ENCODE assay signal across 14 cellular contexts in genomic region chr3:153855772-153856171, GRCh38.
DNase-seq lines count a peak whose midpoint lies in the region; ATAC-seq lines count a peak whose summit lies in the region.
"Had no signal": no experiment of that assay in that cellular context is flagged by ENCODE, and none has a peak within 500 bp of the region (broad histone marks: within the 10 kb centered on the region; RNA-seq: fewer than 3 reads in every experiment).

No MANE protein-coding gene starts in this region.

- no peak overlapping the region for H3K4me3 ChIP-seq in iPS DF 6.9 (ENCODE audit: low read length)
- H3K4me3 ChIP-seq: left lung, suprapubic skin had no signal

- H3K27me3 ChIP-seq in iPS DF 6.9 (ENCODE audit: control insufficient read depth, insufficient read depth, low read length): no peaks in the 10 kb centered on the region
- H3K27me3 ChIP-seq: left lung, suprapubic skin had no signal

- no peaks in the 10 kb centered on the region for H3K36me3 Mint-ChIP-seq in activated T-helper 17 cell treated with anti-CD3 and anti-CD28 coated beads, Interleukin-2, amount 50 U/mL, for 72 hours (ENCODE audit: low read depth)

- no peak overlapping the region for H3K27ac Mint-ChIP-seq in activated T-helper 17 cell treated with anti-CD3 and anti-CD28 coated beads, Interleukin-2, amount 50 U/mL, for 72 hours

- no peaks in the 10 kb centered on the region for H3K9me3 Mint-ChIP-seq in activated T-helper 17 cell treated with anti-CD3 and anti-CD28 coated beads, Interleukin-2, amount 50 U/mL, for 72 hours
- H3K9me3 Mint-ChIP-seq: neural crest cell had no signal

- H3K4me1 Mint-ChIP-seq in activated T-helper 17 cell treated with anti-CD3 and anti-CD28 coated beads, Interleukin-2, amount 50 U/mL, for 72 hours: no peaks in the 10 kb centered on the region

- no peaks in the 10 kb centered on the region for H3K9me3 ChIP-seq in iPS DF 6.9 (ENCODE audit: control insufficient read depth, insufficient read depth, low read length)
- H3K9me3 ChIP-seq: left lung, suprapubic skin had no signal

- H3K4me1 ChIP-seq in iPS DF 6.9 (ENCODE audit: control insufficient read depth, insufficient read depth, low read length): no peaks in the 10 kb centered on the region; the same call in 1 of the 2 replicates
- H3K4me1 ChIP-seq: left lung, suprapubic skin had no signal

- H3K36me3 ChIP-seq in iPS DF 6.9 (ENCODE audit: control insufficient read depth, insufficient read depth, low read length): no peaks in the 10 kb centered on the region
- H3K36me3 ChIP-seq: left lung, suprapubic skin had no signal

- no peak overlapping the region for H3K4me3 Mint-ChIP-seq in activated T-helper 17 cell treated with anti-CD3 and anti-CD28 coated beads, Interleukin-2, amount 50 U/mL, for 72 hours
- H3K4me3 Mint-ChIP-seq: neural crest cell had no signal

- peak; percentile 76 for ATAC-seq in GM18861 (IDR thresholded peaks at IDR 0.05; ENCODE audit: unreplicated experiment)
- ATAC-seq in GM21381 (IDR thresholded peaks at IDR 0.05; ENCODE audit: unreplicated experiment): peak; percentile 65
- peak; percentile 79 for ATAC-seq in HG03139 (IDR thresholded peaks at IDR 0.05; ENCODE audit: unreplicated experiment)
- ATAC-seq in activated T-helper 17 cell treated with anti-CD3 and anti-CD28 coated beads, Interleukin-2, amount 50 U/mL, for 72 hours (replicated peaks): no peak
- no peak for ATAC-seq in HG02623 (IDR thresholded peaks at IDR 0.05; ENCODE audit: unreplicated experiment)
- ATAC-seq: left lung had no signal

- DNase-seq in iPS DF 6.9 (ENCODE audit: low read depth, low spot score): peak; percentile 5
- DNase-seq in stimulated activated CD4-positive, alpha-beta T cell treated with anti-CD3 and anti-CD28 coated beads, Interleukin-4, amount 100 ng/mL, for 24 hours: no peak
- DNase-seq: activated T-cell treated with anti-CD3 and anti-CD28 coated beads, Interleukin-2, amount 50 U/mL, for 48 hours; effector CD4-positive, alpha-beta T cell; Kasumi-1; left lung; NCI-H2081 had no signal

- no CpG with 5 or more reads among the region's 1 CpG for WGBS in iPS DF 6.9 (ENCODE audit: insufficient coverage, insufficient read length)

- H3K27ac ChIP-seq in iPS DF 6.9 (ENCODE audit: low read length): no peak overlapping the region
- H3K27ac ChIP-seq: left lung, suprapubic skin had no signal

- no peaks in the 10 kb centered on the region for H3K27me3 Mint-ChIP-seq in activated T-helper 17 cell treated with anti-CD3 and anti-CD28 coated beads, Interleukin-2, amount 50 U/mL, for 72 hours

Comparison
In these comparisons a context has a peak if more than half of its experiments do, and no peak if none do; other contexts are left out.
1. ATAC-seq: peak in GM18861 (single experiment), GM21381 (single experiment) and HG03139 (single experiment); none in activated T-helper 17 cell treated with anti-CD3 and anti-CD28 coated beads, Interleukin-2, amount 50 U/mL, for 72 hours (single experiment) and HG02623 (single experiment).